8 cellular contexts compared by ENCODE assay signal in the genomic region with DNA sequence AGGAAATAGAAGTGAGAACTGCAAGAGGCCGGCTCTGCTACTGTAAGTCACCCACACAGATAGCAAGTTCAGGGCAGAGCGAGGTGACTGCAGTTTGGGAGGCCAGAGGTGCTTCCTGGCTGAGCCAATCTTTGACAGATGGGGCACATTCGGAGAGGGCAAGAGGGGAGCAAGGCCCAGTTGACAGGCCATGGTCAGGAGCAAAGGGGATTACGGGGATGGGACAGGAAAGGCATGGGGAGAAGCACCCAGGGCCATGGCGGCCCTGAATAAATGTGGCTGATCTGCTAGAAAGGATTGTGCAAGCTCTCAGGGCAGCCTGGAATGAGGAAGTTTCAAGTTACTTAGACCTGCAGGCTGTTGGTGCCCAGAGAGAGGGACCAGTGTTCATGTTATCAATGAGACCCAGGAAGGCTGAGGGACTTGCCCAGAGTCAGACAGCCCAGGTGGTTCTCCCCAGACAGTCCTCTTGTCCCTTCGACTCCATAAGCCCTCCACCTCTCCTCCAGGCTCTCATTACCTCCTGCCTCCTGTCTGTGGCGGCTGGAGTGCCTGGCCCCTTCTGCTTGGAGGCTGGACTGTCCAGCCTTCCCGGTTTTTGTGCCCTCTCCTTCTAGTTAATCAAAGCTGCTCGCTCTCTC.
DNase-seq lines count a peak whose midpoint lies in the region; FAIRE-seq and TF ChIP-seq lines count a peak whose summit lies in the region.

No MANE protein-coding gene starts in this region.

- intact Hi-C loops in activated CD4-positive, alpha-beta T cell treated with anti-CD3 and anti-CD28 coated beads, Interleukin-2, amount 10 ng/mL, durations not matched to agents 24 days and 14 days (cut with micrococcal nuclease), result no loop called here

- H3K27me3 Mint-ChIP-seq in activated CD4-positive, alpha-beta T cell treated with anti-CD3 and anti-CD28 coated beads, Interleukin-2, amount 10 ng/mL, durations not matched to agents 24 days and 14 days, result peaks cover 4% of the 10 kb centered on the region

- no peak overlapping the region for H3K27ac Mint-ChIP-seq in activated CD4-positive, alpha-beta T cell treated with anti-CD3 and anti-CD28 coated beads, Interleukin-2, amount 10 ng/mL, durations not matched to agents 24 days and 14 days

- no peaks in the 10 kb centered on the region for H3K27me3 ChIP-seq in bronchial epithelial cell (ENCODE audit: control insufficient read depth, insufficient read depth, low read length)

- H3K4me1 Mint-ChIP-seq in activated CD4-positive, alpha-beta T cell treated with anti-CD3 and anti-CD28 coated beads, Interleukin-2, amount 10 ng/mL, durations not matched to agents 24 days and 14 days, result no peaks in the 10 kb centered on the region

- no peak for TF ChIP-seq CTCF in C4-2B (conservative IDR thresholded peaks at IDR 0.05)
- no peak for TF ChIP-seq CTCF in bronchial epithelial cell (IDR thresholded peaks at IDR 0.05; ENCODE audit: insufficient read depth, low read length, severe bottlenecking)

- H3K9me3 Mint-ChIP-seq in activated CD4-positive, alpha-beta T cell treated with anti-CD3 and anti-CD28 coated beads, Interleukin-2, amount 10 ng/mL, durations not matched to agents 24 days and 14 days, result no peaks in the 10 kb centered on the region

- peak overlapping the region; percentile 75 for H3K27ac ChIP-seq in C4-2B

- no peak for FAIRE-seq in bronchial epithelial cell (lab: Jason Lieb, UNC)
- no peak for FAIRE-seq in frontal cortex (lab: Jason Lieb, UNC)

- H3K4me3 ChIP-seq in bronchial epithelial cell (ENCODE audit: low read depth, low read length), result no peak overlapping the region

- DNase-seq in NCI-H2029 treated with DMSO at 0.1 percent for 48 hours (lab: John Stamatoyannopoulos, UW) (peak; percentile 3), bronchial epithelial cell (ENCODE audit: low read depth) (peak; percentile 62), mucosa of gallbladder (ENCODE audit: low spot score) (peak; percentile 48), LoVo (ENCODE audit: low spot score) (no peak), frontal cortex (ENCODE audit: low spot score in 2 of 2) (no peak), germinal center (ENCODE audit: low spot score) (no peak)
- DNase-seq in activated CD4-positive, alpha-beta T cell treated with anti-CD3 and anti-CD28 coated beads, Interleukin-2, amount 10 ng/mL, durations not matched to agents 24 days and 14 days, result no peak

- H3K36me3 Mint-ChIP-seq in activated CD4-positive, alpha-beta T cell treated with anti-CD3 and anti-CD28 coated beads, Interleukin-2, amount 10 ng/mL, durations not matched to agents 24 days and 14 days (ENCODE audit: low read depth), result no peaks in the 10 kb centered on the region

- H3K36me3 ChIP-seq in bronchial epithelial cell (ENCODE audit: control insufficient read depth, insufficient read depth, low read length), result peaks cover 17% of the 10 kb centered on the region

- H3K4me3 Mint-ChIP-seq in activated CD4-positive, alpha-beta T cell treated with anti-CD3 and anti-CD28 coated beads, Interleukin-2, amount 10 ng/mL, durations not matched to agents 24 days and 14 days, result no peak overlapping the region

Comparison
In these comparisons a context has a peak if more than half of its experiments do, and no peak if none do; other contexts are left out.
1. DNase-seq: peak in NCI-H2029 treated with DMSO at 0.1 percent for 48 hours (single experiment), bronchial epithelial cell (single experiment) and mucosa of gallbladder (single experiment); none in LoVo (single experiment), frontal cortex (0 of 2), germinal center (single experiment) and activated CD4-positive, alpha-beta T cell treated with anti-CD3 and anti-CD28 coated beads, Interleukin-2, amount 10 ng/mL, durations not matched to agents 24 days and 14 days (single experiment).